In the genomic region with DNA sequence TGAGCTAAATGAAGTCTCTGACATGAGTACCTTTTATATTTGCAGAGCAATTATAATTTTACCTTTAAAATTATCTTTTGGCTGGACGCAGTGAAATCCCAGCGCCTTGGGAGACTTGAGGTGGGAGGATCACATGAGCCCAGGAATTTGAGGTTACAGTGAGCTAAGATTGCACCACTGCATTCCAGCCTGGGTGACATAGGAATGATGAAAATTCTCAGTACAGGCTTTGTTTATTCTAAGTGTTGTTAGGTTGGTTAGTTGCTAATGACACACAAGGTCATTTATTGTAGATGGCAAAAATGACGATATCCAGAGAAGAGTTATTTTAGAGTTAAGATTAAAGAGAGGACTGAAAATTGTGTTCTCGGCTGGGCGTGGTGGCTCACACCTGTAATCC, we compare ENCODE assay signal across 17 cellular contexts.
DNase-seq lines count a peak whose midpoint lies in the region; ATAC-seq and TF ChIP-seq lines count a peak whose summit lies in the region.
"Had no signal": no experiment of that assay in that cellular context is flagged by ENCODE, and none has a peak within 500 bp of the region (broad histone marks: within the 10 kb centered on the region; RNA-seq: fewer than 3 reads in every experiment).

No MANE protein-coding gene starts in this region.

- H3K27ac ChIP-seq in SJSA1 (no peak overlapping the region), spleen (no peak overlapping the region)
- H3K27ac ChIP-seq: gastrocnemius medialis, neutrophil had no signal

- no peak for ATAC-seq in GM21381 (IDR thresholded peaks at IDR 0.05; ENCODE audit: unreplicated experiment)
- no peak for ATAC-seq in GM18519 (IDR thresholded peaks at IDR 0.05; ENCODE audit: low FRiP score, unreplicated experiment)
- no peak for ATAC-seq in GM18520 (IDR thresholded peaks at IDR 0.05; ENCODE audit: unreplicated experiment)
- ATAC-seq: activated CD4-positive, alpha-beta T cell treated with anti-CD3 and anti-CD28 coated beads for 36 hours; gastrocnemius medialis had no signal

- TF ChIP-seq CTCF in fibroblast of pulmonary artery (IDR thresholded peaks at IDR 0.05; ENCODE audit: low read length, missing control alignments) = no peak
- no peak for TF ChIP-seq CTCF in spleen (IDR thresholded peaks at IDR 0.05 in 8 of 11, conservative IDR thresholded peaks at IDR 0.05 in 3 of 11)

- 74 to 88% (median 75%) methylated on average over 5 of the region's 5 CpGs for WGBS in spleen, 5 donors

- no peak for TF ChIP-seq POLR2A in spleen (IDR thresholded peaks at IDR 0.05)

- intact Hi-C loops in spleen (cut with DNase I; ENCODE audit: low total_unique reads) = no loop called here

- DNase-seq in GM04504 (ENCODE audit: low read depth) (peak; percentile 19), SJSA1 (ENCODE audit: low read depth in 1 of 2, low spot score in 2 of 2) (peak; percentile 16 to 28), fibroblast of pulmonary artery (ENCODE audit: low read depth) (peak; percentile 88), spleen (peak; percentile 6)
- DNase-seq in stimulated activated CD4-positive, alpha-beta T cell treated with anti-CD3 and anti-CD28 coated beads, Interleukin-4, amount 100 ng/mL, for 24 hours = no peak
- DNase-seq: activated CD4-positive, alpha-beta T cell treated with anti-CD3 and anti-CD28 coated beads for 36 hours; cerebellar nuclear complex; DMS79; gastrocnemius medialis; left cardiac atrium; NCI-H526; SK-N-SH; stimulated activated naive CD4-positive, alpha-beta T cell treated with Interleukin-2 at 50 U/mL for 16 hours had no signal

- H3K4me3 ChIP-seq in SJSA1 = no peak overlapping the region
- H3K4me3 ChIP-seq in fibroblast of pulmonary artery (replicated peaks; ENCODE audit: low read depth, low read length) = no peak overlapping the region
- H3K4me3 ChIP-seq in spleen = no peak overlapping the region
- H3K4me3 ChIP-seq: gastrocnemius medialis had no signal

- H3K36me3 ChIP-seq in SJSA1 (no peaks in the 10 kb centered on the region), spleen (no peaks in the 10 kb centered on the region)
- H3K36me3 ChIP-seq: gastrocnemius medialis, neutrophil had no signal

- H3K9me3 ChIP-seq in SJSA1 (replicated peaks) (no peaks in the 10 kb centered on the region), spleen (no peaks in the 10 kb centered on the region)
- H3K9me3 ChIP-seq: gastrocnemius medialis, neutrophil, SK-N-SH had no signal

- H3K27me3 ChIP-seq in SJSA1 (replicated peaks) = no peaks in the 10 kb centered on the region
- H3K27me3 ChIP-seq in spleen (replicated peaks in 1 of 7) = no peaks in the 10 kb centered on the region
- H3K27me3 ChIP-seq: gastrocnemius medialis, neutrophil had no signal

- H3K4me1 ChIP-seq in SJSA1 (replicated peaks) (no peaks in the 10 kb centered on the region), spleen (no peaks in the 10 kb centered on the region)
- H3K4me1 ChIP-seq: gastrocnemius medialis had no signal
